Comparison of ENCODE assay signal across 1 cellular context in the genomic region with DNA sequence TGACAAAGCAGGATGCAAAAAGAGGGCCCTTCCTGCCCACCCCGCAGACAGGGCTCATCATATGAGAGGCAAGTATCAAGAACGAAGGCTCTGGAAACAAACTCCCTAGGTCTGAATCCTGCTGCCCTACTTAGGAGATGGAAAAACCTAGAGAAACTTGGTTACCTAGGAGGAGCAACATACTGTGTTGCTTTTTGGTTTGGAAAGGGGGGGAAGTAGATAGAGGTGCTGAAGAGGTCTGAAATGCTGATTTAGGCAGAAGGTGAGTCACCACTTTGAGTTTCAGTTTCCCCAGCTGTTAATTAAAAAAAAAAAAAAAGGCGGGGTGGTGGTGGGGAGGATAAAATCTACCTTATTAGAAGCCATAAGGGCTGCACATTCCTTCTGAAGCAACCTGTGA.
TF ChIP-seq lines count a peak whose summit lies in the region.

No MANE protein-coding gene starts in this region.

TF ChIP-seq in H1, 55 proteins besides CTCF, POLR2A, EP300 and RAD21 (continued from another document):
- TF ChIP-seq, protein P1, sequence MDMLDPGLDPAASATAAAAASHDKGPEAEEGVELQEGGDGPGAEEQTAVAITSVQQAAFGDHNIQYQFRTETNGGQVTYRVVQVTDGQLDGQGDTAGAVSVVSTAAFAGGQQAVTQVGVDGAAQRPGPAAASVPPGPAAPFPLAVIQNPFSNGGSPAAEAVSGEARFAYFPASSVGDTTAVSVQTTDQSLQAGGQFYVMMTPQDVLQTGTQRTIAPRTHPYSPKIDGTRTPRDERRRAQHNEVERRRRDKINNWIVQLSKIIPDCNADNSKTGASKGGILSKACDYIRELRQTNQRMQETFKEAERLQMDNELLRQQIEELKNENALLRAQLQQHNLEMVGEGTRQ (IDR thresholded peaks at IDR 0.05; ENCODE audit: low read length): no peak
